In genomic region chr12:96237465-96238077, GRCh38 we compare ENCODE assay signal across 9 cellular contexts. TPM values are rescaled to one million over a fixed set of nuclear protein-coding genes. Genes with fewer than 3 reads are reported as not detected.
DNase-seq lines count a peak whose midpoint lies in the region; ATAC-seq and TF ChIP-seq lines count a peak whose summit lies in the region.
"Had no signal": no experiment of that assay in that cellular context is flagged by ENCODE, and none has a peak within 500 bp of the region (broad histone marks: within the 10 kb centered on the region; RNA-seq: fewer than 3 reads in every experiment).

No MANE protein-coding gene starts in this region.

- peak overlapping the region in 1 of 2 experiments; percentile 34 for H3K23ac ChIP-seq in mesenchymal stem cell (ENCODE audit: low read length in 2 of 2)

- no peaks in the 10 kb centered on the region for H3K9me2 ChIP-seq in hepatocyte (replicated peaks; ENCODE audit: insufficient read depth)

- H4K8ac ChIP-seq in mesenchymal stem cell (ENCODE audit: low read length), result peak overlapping the region; percentile 45

- peak overlapping the region; percentile 24 for H2BK120ac ChIP-seq in mesenchymal stem cell (ENCODE audit: low read depth, low read length)

- H3K79me2 ChIP-seq in hepatocyte, result no peaks in the 10 kb centered on the region

- H3K18ac ChIP-seq in mesenchymal stem cell (ENCODE audit: low read depth in 1 of 2, low read length in 2 of 2), result peak overlapping the region; percentile 40 to 42

- no peak overlapping the region for H2BK5ac ChIP-seq in mesenchymal stem cell (ENCODE audit: low read depth, low read length, poor library complexity, severe bottlenecking)

- H2AFZ ChIP-seq in mesenchymal stem cell (ENCODE audit: low read depth, low read length) (no peak overlapping the region), hepatocyte (no peak overlapping the region)

- WGBS in mesenchymal stem cell, result 20% methylated on average over 7 of the region's 9 CpGs
- 90% methylated on average over 9 of the region's 9 CpGs for WGBS in hepatocyte (ENCODE audit: low lambda C conversion rate, missing lambda C conversion rate)

- DNase-seq in HFF-Myc (ENCODE audit: extremely low read depth, low read depth) (peak; percentile 89), T-helper 2 cell (peak in 4 of 5 experiments; percentile 31 to 78 (median 46)), astrocyte of the spinal cord (ENCODE audit: low read depth, low spot score) (peak; percentile 98), mesenchymal stem cell (peak; percentile 94), hepatocyte (ENCODE audit: low spot score) (no peak), middle frontal gyrus (ENCODE audit: extremely low spot score, low spot score) (no peak)
- peak; percentile 50 to 51 for DNase-seq in stimulated activated CD8-positive, alpha-beta memory T cell treated with anti-CD3 and anti-CD28 coated beads, Interleukin-7, amount 100 ng/mL, for 4 hours (ENCODE audit: low read depth in 2 of 2)
- DNase-seq: right lobe of liver had no signal

- H3K27ac ChIP-seq in mesenchymal stem cell (ENCODE audit: low read length, poor library complexity, severe bottlenecking), result peak overlapping the region; percentile 62
- H3K27ac ChIP-seq in hepatocyte, result no peak overlapping the region
- H3K27ac ChIP-seq: right lobe of liver had no signal

- H3K4ac ChIP-seq in mesenchymal stem cell (ENCODE audit: low read depth in 1 of 2, low read length in 2 of 2), result peak overlapping the region in 1 of 2 experiments; percentile 54

- peak overlapping the region in 1 of 2 experiments; percentile 68 for H3K14ac ChIP-seq in mesenchymal stem cell (ENCODE audit: low read length in 2 of 2)

- peak overlapping the region; percentile 61 for H2AK5ac ChIP-seq in mesenchymal stem cell (ENCODE audit: low read length, severe bottlenecking)

- no peaks in the 10 kb centered on the region for H3K9me3 ChIP-seq in mesenchymal stem cell (ENCODE audit: control insufficient read depth, low read length)
- H3K9me3 ChIP-seq in hepatocyte (ENCODE audit: low read depth), result no peaks in the 10 kb centered on the region
- H3K9me3 ChIP-seq: right lobe of liver had no signal

- no peaks in the 10 kb centered on the region for H3K27me3 ChIP-seq in mesenchymal stem cell (ENCODE audit: control insufficient read depth in 1 of 2, insufficient read depth in 1 of 2, low read length in 2 of 2)
- H3K27me3 ChIP-seq in hepatocyte, result no peaks in the 10 kb centered on the region
- H3K27me3 ChIP-seq: right lobe of liver had no signal

- H3K79me1 ChIP-seq in mesenchymal stem cell (replicated peaks; ENCODE audit: low read length, poor library complexity, severe bottlenecking), result peaks cover 29% of the 10 kb centered on the region

- H3K4me1 ChIP-seq in mesenchymal stem cell (ENCODE audit: control insufficient read depth, insufficient read depth, low read depth, low read length) (peaks cover 35% of the 10 kb centered on the region), hepatocyte (ENCODE audit: insufficient read depth) (peaks cover 21% of the 10 kb centered on the region)

- no peak overlapping the region for H2BK15ac ChIP-seq in mesenchymal stem cell (ENCODE audit: low read depth, poor library complexity, severe bottlenecking)

- H3K4me3 ChIP-seq in HFF-Myc (replicated peaks; ENCODE audit: low read depth, low read length) (peak overlapping the region; percentile 16; the same call in 1 of the 2 replicates), astrocyte of the spinal cord (ENCODE audit: low read depth, low read length) (no peak overlapping the region), mesenchymal stem cell (ENCODE audit: insufficient read depth in 1 of 2, low read depth in 1 of 2, low read length in 2 of 2) (peak overlapping the region in 1 of 2 experiments; percentile 72), hepatocyte (no peak overlapping the region)
- H3K4me3 ChIP-seq: right lobe of liver had no signal

- peak overlapping the region; percentile 90 for H3K9ac ChIP-seq in mesenchymal stem cell (ENCODE audit: low read length)

- H3K4me2 ChIP-seq in mesenchymal stem cell (ENCODE audit: low read length, poor library complexity, severe bottlenecking) (no peak overlapping the region), hepatocyte (no peak overlapping the region)

- ATAC-seq in GM21381 (IDR thresholded peaks at IDR 0.05; ENCODE audit: unreplicated experiment), result no peak

- peaks cover 5 to 33% of the 10 kb centered on the region in 2 experiments for H3K36me3 ChIP-seq in mesenchymal stem cell (ENCODE audit: control insufficient read depth in 1 of 2, insufficient read depth in 2 of 2, low read depth in 1 of 2, low read length in 2 of 2)
- H3K36me3 ChIP-seq in hepatocyte (replicated peaks; ENCODE audit: insufficient read depth, low read depth), result no peaks in the 10 kb centered on the region
- H3K36me3 ChIP-seq: right lobe of liver had no signal

- in situ Hi-C loops in astrocyte of the spinal cord (cut with HindIII; ENCODE audit: low sequenced_read_pairs), result no loop called here

- H2BK12ac ChIP-seq in mesenchymal stem cell (ENCODE audit: low read length in 2 of 2), result peak overlapping the region; percentile 46 to 80

- no peaks in the 10 kb centered on the region for H4K20me1 ChIP-seq in hepatocyte (ENCODE audit: insufficient read depth, poor library complexity, severe bottlenecking)

- TF ChIP-seq CTCF in HFF-Myc (IDR thresholded peaks at IDR 0.05; ENCODE audit: low read depth, low read length, missing control alignments), result no peak
- TF ChIP-seq CTCF in astrocyte of the spinal cord (IDR thresholded peaks at IDR 0.05; ENCODE audit: low read depth, low read length), result no peak
- no peak for TF ChIP-seq CTCF in hepatocyte (IDR thresholded peaks at IDR 0.05; ENCODE audit: poor library complexity)

- peak overlapping the region; percentile 55 for H4K91ac ChIP-seq in mesenchymal stem cell (ENCODE audit: low read length)

RNA-seq across cellular contexts. Expression of gene ELK3, which starts 43.4 kb away (rescaled TPM):
- polyA plus RNA-seq in mesenchymal stem cell (2013, experiment 1 of 2), result 62.4 TPM
- 63.9 TPM for polyA plus RNA-seq in mesenchymal stem cell (2013, experiment 2 of 2)
- total RNA-seq in hepatocyte, result 10.6 and 12.1 TPM in 2 replicates
- 12.9 and 13.4 TPM in 2 replicates for polyA plus RNA-seq in hepatocyte

Comparison
In these comparisons a context has a peak if more than half of its experiments do, and no peak if none do; other contexts are left out.
1. DNase-seq: peak in HFF-Myc (single experiment), T-helper 2 cell (4 of 5), astrocyte of the spinal cord (single experiment), mesenchymal stem cell (single experiment) and stimulated activated CD8-positive, alpha-beta memory T cell treated with anti-CD3 and anti-CD28 coated beads, Interleukin-7, amount 100 ng/mL, for 4 hours (2 of 2); none in hepatocyte (single experiment) and middle frontal gyrus (single experiment).